Comparison of ENCODE assay signal across 33 cellular contexts in the genomic region with DNA sequence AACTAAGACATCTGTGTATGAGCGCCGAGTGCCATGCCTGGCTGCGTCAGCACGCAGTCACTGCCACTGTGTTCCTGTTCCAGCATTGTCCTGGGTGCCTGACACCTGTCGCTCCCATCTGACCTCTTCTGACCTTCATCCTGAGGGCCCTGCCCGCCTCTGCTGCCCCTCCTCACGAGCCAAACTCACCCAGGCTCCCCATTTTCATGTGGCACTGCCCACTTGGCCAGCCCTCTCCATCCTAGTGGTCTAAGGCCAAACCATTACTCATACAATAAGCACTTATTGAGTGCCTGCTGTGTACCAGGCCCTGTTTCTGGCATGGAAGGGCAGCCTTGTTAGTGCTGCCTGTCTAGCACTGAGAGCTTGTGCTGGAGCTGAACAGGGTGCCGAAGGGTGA.
"Had no signal": no experiment of that assay in that cellular context is flagged by ENCODE, and none has a peak within 500 bp of the region (broad histone marks: within the 10 kb centered on the region; RNA-seq: fewer than 3 reads in every experiment).

No MANE protein-coding gene starts in this region.

- H3K9me3 Mint-ChIP-seq: activated B cell treated with CpG ODN at 0.5 μM for 24 hours; activated CD8-positive, alpha-beta T cell treated with anti-CD3 and anti-CD28 coated beads for 36 hours; activated naive CD8-positive, alpha-beta T cell treated with anti-CD3 and anti-CD28 coated beads, Interleukin-2, amount 10 ng/mL, durations not matched to agents 7 days and 5 days; activated T-cell treated with anti-CD3 and anti-CD28 coated beads, Interleukin-2, amount 50 U/mL, for 4 hours; activated T-helper 17 cell treated with anti-CD3 and anti-CD28 coated beads, Interleukin-2, amount 50 U/mL, for 72 hours; central memory CD8-positive, alpha-beta T cell; effector memory CD8-positive, alpha-beta T cell; T-helper 2 cell treated with Interferon-gamma antibody and Interleukin-4, amounts not matched to agents 5 μg/mL and 100 μg/mL, for 36 hours had no signal

- H3K4me1 ChIP-seq: ascending aorta, esophagus muscularis mucosa, foreskin keratinocyte, heart left ventricle had no signal

- H3K27ac ChIP-seq: ascending aorta, brain microvascular endothelial cell, esophagus muscularis mucosa, foreskin keratinocyte, gastrocnemius medialis, heart left ventricle, WERI-Rb-1 had no signal

- FAIRE-seq: bronchial epithelial cell, colon had no signal

- H3K4me1 Mint-ChIP-seq: activated B cell treated with CpG ODN at 0.5 μM for 24 hours; activated naive CD8-positive, alpha-beta T cell treated with anti-CD3 and anti-CD28 coated beads, Interleukin-2, amount 10 ng/mL, durations not matched to agents 7 days and 5 days; activated T-helper 17 cell treated with anti-CD3 and anti-CD28 coated beads, Interleukin-2, amount 50 U/mL, for 72 hours; central memory CD8-positive, alpha-beta T cell; T-helper 17 cell had no signal

- H3K27me3 ChIP-seq: ascending aorta had no signal

- H3K36me3 Mint-ChIP-seq: activated naive CD8-positive, alpha-beta T cell treated with anti-CD3 and anti-CD28 coated beads, Interleukin-2, amount 10 ng/mL, durations not matched to agents 7 days and 5 days had no signal

- H3K9me3 ChIP-seq: ascending aorta, esophagus muscularis mucosa, gastrocnemius medialis, heart left ventricle had no signal

- H3K36me3 ChIP-seq: ascending aorta, brain microvascular endothelial cell, esophagus muscularis mucosa, gastrocnemius medialis, heart left ventricle, WERI-Rb-1 had no signal

- H3K4me3 Mint-ChIP-seq: activated B cell treated with CpG ODN at 0.5 μM for 24 hours; activated CD8-positive, alpha-beta T cell treated with anti-CD3 and anti-CD28 coated beads for 36 hours; activated naive CD8-positive, alpha-beta T cell treated with anti-CD3 and anti-CD28 coated beads, Interleukin-2, amount 10 ng/mL, durations not matched to agents 7 days and 5 days; activated T-cell treated with anti-CD3 and anti-CD28 coated beads, Interleukin-2, amount 50 U/mL, for 4 hours; activated T-helper 17 cell treated with anti-CD3 and anti-CD28 coated beads, Interleukin-2, amount 50 U/mL, for 72 hours; central memory CD8-positive, alpha-beta T cell; effector memory CD8-positive, alpha-beta T cell; T-helper 17 cell; T-helper 2 cell treated with Interferon-gamma antibody and Interleukin-4, amounts not matched to agents 5 μg/mL and 100 μg/mL, for 36 hours had no signal

- H3K4me3 ChIP-seq: ascending aorta, esophagus muscularis mucosa, gastrocnemius medialis, heart left ventricle had no signal

- DNase-seq: activated B cell treated with CpG ODN at 0.5 μM for 24 hours; activated CD4-positive, alpha-beta T cell treated with anti-CD3 and anti-CD28 coated beads for 48 hours; activated CD4-positive, alpha-beta T cell treated with anti-CD3 and anti-CD28 coated beads, Interleukin-2, amount 50 U/mL, for 1 hour; activated CD4-positive, alpha-beta T cell treated with anti-CD3 and anti-CD28 coated beads, Interleukin-2, amount 50 U/mL, for 48 hours; activated CD8-positive, alpha-beta memory T cell treated with anti-CD3 and anti-CD28 coated beads for 24 hours; activated CD8-positive, alpha-beta T cell treated with anti-CD3 and anti-CD28 coated beads for 36 hours; activated effector memory CD4-positive, alpha-beta T cell treated with Interleukin-2 at 50 U/mL for 16 hours; activated gamma-delta T cell treated with Interleukin-2 at 50 U/mL for 16 hours; activated naive CD4-positive, alpha-beta T cell treated with anti-CD3 and anti-CD28 coated beads, Interleukin-2, amount 50 U/mL, for 16 hours; activated naive CD4-positive, alpha-beta T cell treated with Interleukin-2 at 50 U/mL for 16 hours; activated naive CD8-positive, alpha-beta T cell treated with anti-CD3 and anti-CD28 coated beads, Interleukin-2, amount 10 ng/mL, durations not matched to agents 7 days and 5 days; activated T-cell treated with anti-CD3 and anti-CD28 coated beads, Interleukin-2, amount 50 U/mL, for 4 hours; brain microvascular endothelial cell; cortex of kidney; dermis blood vessel endothelial cell; effector CD4-positive, alpha-beta T cell; effector memory CD8-positive, alpha-beta T cell; erythroblast; foreskin keratinocyte; gastrocnemius medialis; glutamatergic neuron; heart left ventricle; T-helper 1 cell; T-helper 17 cell; T1000; WERI-Rb-1 had no signal

- H3K27ac Mint-ChIP-seq: activated B cell treated with CpG ODN at 0.5 μM for 24 hours; activated CD8-positive, alpha-beta T cell treated with anti-CD3 and anti-CD28 coated beads for 36 hours; activated naive CD8-positive, alpha-beta T cell treated with anti-CD3 and anti-CD28 coated beads, Interleukin-2, amount 10 ng/mL, durations not matched to agents 7 days and 5 days; activated T-helper 17 cell treated with anti-CD3 and anti-CD28 coated beads, Interleukin-2, amount 50 U/mL, for 72 hours; effector memory CD8-positive, alpha-beta T cell; T-helper 17 cell; T-helper 2 cell treated with Interferon-gamma antibody and Interleukin-4, amounts not matched to agents 5 μg/mL and 100 μg/mL, for 36 hours had no signal
